9 cellular contexts compared by ENCODE assay signal in genomic region chr10:93073539-93074136, GRCh38. TPM values are rescaled to one million over a fixed set of nuclear protein-coding genes. Genes with fewer than 3 reads are reported as not detected.
DNase-seq lines count a peak whose midpoint lies in the region; ATAC-seq, FAIRE-seq and TF ChIP-seq lines count a peak whose summit lies in the region.
"Had no signal": no experiment of that assay in that cellular context is flagged by ENCODE, and none has a peak within 500 bp of the region (broad histone marks: within the 10 kb centered on the region; RNA-seq: fewer than 3 reads in every experiment).

Gene CYP26A1, plus strand, starts transcription at chr10:93073893. Its CDS starts 42 bp downstream, at chr10:93073935.

- ATAC-seq in HG03159 (IDR thresholded peaks at IDR 0.05; ENCODE audit: unreplicated experiment) (no peak), HG03565 (IDR thresholded peaks at IDR 0.05; ENCODE audit: unreplicated experiment) (no peak)
- ATAC-seq: activated CD4-positive, CD25-positive, alpha-beta regulatory T cell treated with anti-CD3 and anti-CD28 coated beads, Interleukin-2, amount 50 U/mL, for 24 hours had no signal

- H3K27ac Mint-ChIP-seq in astrocyte (ENCODE audit: unreplicated experiment): peak within 1 kb of the TSS; percentile 47

- H3K4me1 ChIP-seq in A673 (ENCODE audit: insufficient read depth, low read length, poor library complexity, severe bottlenecking) (peaks cover 25% of the 10 kb centered on the region), astrocyte (ENCODE audit: insufficient read depth, low read length) (peaks cover 20% of the 10 kb centered on the region), mesodermal cell (ENCODE audit: control insufficient read depth, insufficient read depth, low read length, poor library complexity, severe bottlenecking) (peaks cover 9% of the 10 kb centered on the region)

- H3K36me3 ChIP-seq in A673 (ENCODE audit: insufficient read depth, low read length, poor library complexity, severe bottlenecking): no peaks in the 10 kb centered on the region
- H3K36me3 ChIP-seq in astrocyte (ENCODE audit: insufficient read depth, low read length): no peaks in the 10 kb centered on the region
- no peaks in the 10 kb centered on the region for H3K36me3 ChIP-seq in mesodermal cell (ENCODE audit: control insufficient read depth, insufficient read depth, low read length)

- peak within 1 kb of the TSS; percentile 44 for H3K4me3 ChIP-seq in A673 (ENCODE audit: low read depth, low read length, poor library complexity, severe bottlenecking)
- H3K4me3 ChIP-seq in astrocyte (ENCODE audit: insufficient read depth, low read depth, low read length): no peak within 1 kb of the TSS
- peak within 1 kb of the TSS; percentile 18 for H3K4me3 ChIP-seq in mesodermal cell (ENCODE audit: extremely low read depth, insufficient read depth, low read length, poor library complexity, severe bottlenecking)

- DNase-seq in A673 (ENCODE audit: low spot score) (no peak), HuH-7 (ENCODE audit: low spot score) (peak; percentile 44), astrocyte (ENCODE audit: low read depth) (no peak), NCI-H2227 (lab: John Stamatoyannopoulos, UW; ENCODE audit: unreplicated experiment) (no peak), GM19239 (ENCODE audit: insufficient read length, low spot score) (no peak)

- no peak for FAIRE-seq in astrocyte (lab: Jason Lieb, UNC)
- no peak for FAIRE-seq in GM19239 (lab: Jason Lieb, UNC)

- H3K27me3 ChIP-seq in A673 (replicated peaks; ENCODE audit: insufficient read depth, low read depth, low read length, poor library complexity) (peaks cover 96% of the 10 kb centered on the region), astrocyte (ENCODE audit: insufficient read depth, low read length) (peaks cover 84% of the 10 kb centered on the region)

- H4K20me1 ChIP-seq in astrocyte (ENCODE audit: insufficient read depth, low read length): no peaks in the 10 kb centered on the region

- H3K36me3 Mint-ChIP-seq in astrocyte (ENCODE audit: low read depth, unreplicated experiment): peaks cover 3% of the 10 kb centered on the region

- H3K9ac ChIP-seq in astrocyte (ENCODE audit: low read length): no peak within 1 kb of the TSS

- peaks cover 11% of the 10 kb centered on the region for H3K4me1 Mint-ChIP-seq in astrocyte (ENCODE audit: low read depth, unreplicated experiment)

- no TSS peak for BruUV-seq in A673 (replicated peaks; lab: Mats Ljungman, UMichigan)

- no peaks in the 10 kb centered on the region for H3K79me2 ChIP-seq in astrocyte (ENCODE audit: insufficient read depth, low read length)

- H2AFZ ChIP-seq in astrocyte (ENCODE audit: low read depth, low read length): peak within 1 kb of the TSS; percentile 26

- TF ChIP-seq CTCF in A673 (conservative IDR thresholded peaks at IDR 0.05; ENCODE audit: low read depth, low read length) (no peak), astrocyte (IDR thresholded peaks at IDR 0.05; ENCODE audit: insufficient read depth, low read depth, low read length) (no peak)

- H3K4me2 ChIP-seq in astrocyte (ENCODE audit: low read length): peak within 1 kb of the TSS; percentile 60

- intact Hi-C loops in A673 (cut with micrococcal nuclease; ENCODE audit: unreplicated experiment): loop anchor here (5.0 kb wide), 1 partner anchor 181 kb away; no protein-coding TSS in a partner anchor

- POLR2A ChIA-PET in A673 (lab: Charles Lee; ENCODE audit: low non-redundant PET): no interaction called here

- H3K9me3 Mint-ChIP-seq in astrocyte (ENCODE audit: unreplicated experiment): peaks cover 8% of the 10 kb centered on the region

- peaks cover 82% of the 10 kb centered on the region for H3K27me3 Mint-ChIP-seq in astrocyte (ENCODE audit: low read depth, unreplicated experiment)

- peak within 1 kb of the TSS; percentile 74 for H3K4me3 Mint-ChIP-seq in astrocyte (ENCODE audit: unreplicated experiment)

- CTCF ChIA-PET in A673 (lab: Charles Lee): no interaction called here

- no peaks in the 10 kb centered on the region for H3K9me3 ChIP-seq in A673 (ENCODE audit: low read depth, low read length, poor library complexity, severe bottlenecking)
- no peaks in the 10 kb centered on the region for H3K9me3 ChIP-seq in astrocyte (ENCODE audit: insufficient read depth, low read depth, low read length)
- no peaks in the 10 kb centered on the region for H3K9me3 ChIP-seq in mesodermal cell (ENCODE audit: control insufficient read depth, low read length)

- 0 to 1% methylated on average over 36 to 41 of the region's 51 CpGs for WGBS in mesodermal cell (ENCODE audit: insufficient coverage in 2 of 2), 2 experiments

- no peak within 1 kb of the TSS for H3K27ac ChIP-seq in A673 (ENCODE audit: low read depth, low read length, poor library complexity, severe bottlenecking)
- no peak within 1 kb of the TSS for H3K27ac ChIP-seq in astrocyte (ENCODE audit: low read depth, low read length)
- no peak within 1 kb of the TSS for H3K27ac ChIP-seq in mesodermal cell (ENCODE audit: low read depth, low read length, severe bottlenecking)

RNA-seq across cellular contexts. Expression of gene CYP26A1, which starts in this region (rescaled TPM):
- total RNA-seq in A673 (2021) (not detected in 2 replicates), astrocyte (0.18 and 0.53 TPM in 2 replicates)
- polyA plus RNA-seq in mesodermal cell (2013, experiment 1 of 2): 3.7 TPM
- polyA plus RNA-seq in mesodermal cell (2013, experiment 2 of 2): 6.7 TPM
